ENCODE assay signal across 8 cellular contexts in the genomic region with DNA sequence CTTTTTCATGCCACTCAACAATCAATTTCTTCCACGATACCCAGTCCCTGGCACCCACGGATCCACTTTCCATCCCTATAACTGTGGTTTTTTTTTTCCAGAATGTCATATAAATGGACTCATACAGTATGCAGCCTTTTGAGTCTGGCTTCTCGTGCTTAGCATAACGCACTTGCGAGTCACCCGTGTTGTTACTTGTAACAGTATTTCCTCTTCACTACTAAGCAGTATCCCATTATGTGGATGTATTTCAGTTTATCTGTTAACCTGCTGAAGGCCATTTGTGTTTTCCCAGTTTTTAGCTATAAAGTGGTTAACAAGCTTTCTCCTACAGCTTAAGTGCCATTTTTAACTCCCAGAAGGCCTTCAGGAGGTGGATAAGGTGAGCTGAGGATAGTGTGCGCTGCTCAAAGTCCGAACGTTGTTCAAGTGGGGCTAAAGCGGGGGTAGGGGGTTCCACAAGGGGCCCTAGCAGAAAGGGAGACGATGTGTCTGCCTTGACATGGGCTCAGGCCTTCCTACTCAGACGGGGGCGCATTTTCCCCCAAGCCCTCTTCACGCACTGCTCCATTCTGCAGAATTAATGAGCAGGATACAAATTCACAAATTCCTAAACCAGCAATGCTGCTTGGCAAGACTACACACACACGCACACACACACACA. TPM values are rescaled to one million over a fixed set of nuclear protein-coding genes. Genes with fewer than 3 reads are reported as not detected.
DNase-seq lines count a peak whose midpoint lies in the region; ATAC-seq, FAIRE-seq and TF ChIP-seq lines count a peak whose summit lies in the region.

No MANE protein-coding gene starts in this region.

- peak overlapping the region; percentile 93 for H3K27ac Mint-ChIP-seq in CD4-positive, alpha-beta T cell
- peak overlapping the region; percentile 97 for H3K27ac Mint-ChIP-seq in GM23338
- peak overlapping the region; percentile 92 for H3K27ac Mint-ChIP-seq in MCF 10A (ENCODE audit: low read depth, unreplicated experiment)
- peak overlapping the region; percentile 100 for H3K27ac Mint-ChIP-seq in stimulated activated naive CD8-positive, alpha-beta T cell treated with anti-CD3 and anti-CD28 coated beads, Interleukin-15, Interleukin-2, amounts not matched to agents 100 ng/mL and 50 ng/mL, for 24 hours

- H3K36me3 Mint-ChIP-seq in CD4-positive, alpha-beta T cell (ENCODE audit: low read depth), result peaks cover 44% of the 10 kb centered on the region
- peaks cover 23% of the 10 kb centered on the region for H3K36me3 Mint-ChIP-seq in GM23338 (ENCODE audit: low read depth)
- H3K36me3 Mint-ChIP-seq in MCF 10A (ENCODE audit: insufficient read depth, unreplicated experiment), result peaks cover 30% of the 10 kb centered on the region
- peaks cover 30% of the 10 kb centered on the region for H3K36me3 Mint-ChIP-seq in stimulated activated naive CD8-positive, alpha-beta T cell treated with anti-CD3 and anti-CD28 coated beads, Interleukin-15, Interleukin-2, amounts not matched to agents 100 ng/mL and 50 ng/mL, for 24 hours (ENCODE audit: low read depth)

- intact Hi-C loops in CD4-positive, alpha-beta T cell (cut with DNase I, micrococcal nuclease), result loop anchor here in 1 of 2 experiments (5.0 kb wide), 1 partner anchor 585 kb away; no protein-coding TSS in a partner anchor
- intact Hi-C loops in MCF 10A (cut with micrococcal nuclease) (no loop called here), kidney (cut with DNase I) (no loop called here)

- H3K4me3 Mint-ChIP-seq in CD4-positive, alpha-beta T cell, result peak overlapping the region; percentile 95
- H3K4me3 Mint-ChIP-seq in GM23338 (peak overlapping the region; percentile 91), MCF 10A (ENCODE audit: unreplicated experiment) (peak overlapping the region; percentile 96)
- peak overlapping the region; percentile 99 for H3K4me3 Mint-ChIP-seq in stimulated activated naive CD8-positive, alpha-beta T cell treated with anti-CD3 and anti-CD28 coated beads, Interleukin-15, Interleukin-2, amounts not matched to agents 100 ng/mL and 50 ng/mL, for 24 hours

- peaks cover 45% of the 10 kb centered on the region for H3K4me1 ChIP-seq in GM23338 (ENCODE audit: insufficient read depth)
- peaks cover 14 to 16% of the 10 kb centered on the region in 2 donors for H3K4me1 ChIP-seq in kidney (ENCODE audit: control insufficient read depth in 1 of 2, insufficient read depth in 1 of 2, low read depth in 1 of 2, low read length in 2 of 2)

- no peak for TF ChIP-seq CTCF in CD4-positive, alpha-beta T cell (IDR thresholded peaks at IDR 0.05)
- TF ChIP-seq CTCF in GM23338 (conservative IDR thresholded peaks at IDR 0.05; ENCODE audit: low read depth in 2 of 2) (peak in 1 of 2 experiments; percentile 23; a peak in 2 of 4 replicates), MCF 10A (IDR thresholded peaks at IDR 0.05; ENCODE audit: unreplicated experiment) (no peak), kidney (IDR thresholded peaks at IDR 0.05; ENCODE audit: borderline replicate concordance, extremely low read depth, insufficient read depth) (no peak)

- H3F3A ChIP-seq in GM23338 (replicated peaks; ENCODE audit: low read depth), result peaks cover 12% of the 10 kb centered on the region; the same call in 1 of the 2 replicates

- CTCF ChIA-PET in CD4-positive, alpha-beta T cell (lab: Charles Lee), result interaction anchor here (0.9 kb wide), 1 partner anchor 19 kb away, joined by 3 read pairs; no protein-coding TSS in a partner anchor
- CTCF ChIA-PET in MCF 10A (lab: Yijun Ruan, JAX), result interaction anchor here (0.7 to 1.3 kb wide), 6 partner anchors 9 to 275 kb away, joined by 3 to 9 read pairs (median 5); no protein-coding TSS in a partner anchor

- peak overlapping the region; percentile 95 for H3K27ac ChIP-seq in CD4-positive, alpha-beta T cell (ENCODE audit: low read depth, low read length)
- peak overlapping the region; percentile 97 for H3K27ac ChIP-seq in GM23338 (ENCODE audit: low read depth)
- peak overlapping the region; percentile 96 to 98 for H3K27ac ChIP-seq in kidney (ENCODE audit: low read depth in 2 of 2, low read length in 2 of 2)

- peaks cover 24% of the 10 kb centered on the region for H4K20me1 ChIP-seq in GM23338 (replicated peaks; ENCODE audit: insufficient read depth)

- H3K9me3 ChIP-seq in CD4-positive, alpha-beta T cell (ENCODE audit: control insufficient read depth, low read length), result no peaks in the 10 kb centered on the region
- H3K9me3 ChIP-seq in kidney (ENCODE audit: control insufficient read depth in 1 of 2, low read length in 2 of 2), result no peaks in the 10 kb centered on the region

- H3K4me3 ChIP-seq in GM23338 (peak overlapping the region; percentile 83), kidney (ENCODE audit: low read length in 2 of 2) (peak overlapping the region; percentile 99)

- no peaks in the 10 kb centered on the region for H3K9me3 Mint-ChIP-seq in CD4-positive, alpha-beta T cell
- H3K9me3 Mint-ChIP-seq in GM23338 (no peaks in the 10 kb centered on the region; the same call in 2 of the 3 replicates), MCF 10A (ENCODE audit: unreplicated experiment) (no peaks in the 10 kb centered on the region)
- H3K9me3 Mint-ChIP-seq in stimulated activated naive CD8-positive, alpha-beta T cell treated with anti-CD3 and anti-CD28 coated beads, Interleukin-15, Interleukin-2, amounts not matched to agents 100 ng/mL and 50 ng/mL, for 24 hours, result no peaks in the 10 kb centered on the region

- H3K4me1 Mint-ChIP-seq in CD4-positive, alpha-beta T cell (ENCODE audit: low read depth), result peaks cover 89% of the 10 kb centered on the region
- peaks cover 70% of the 10 kb centered on the region for H3K4me1 Mint-ChIP-seq in GM23338
- H3K4me1 Mint-ChIP-seq in MCF 10A (ENCODE audit: insufficient read depth, unreplicated experiment), result peaks cover 42% of the 10 kb centered on the region
- peaks cover 87% of the 10 kb centered on the region for H3K4me1 Mint-ChIP-seq in stimulated activated naive CD8-positive, alpha-beta T cell treated with anti-CD3 and anti-CD28 coated beads, Interleukin-15, Interleukin-2, amounts not matched to agents 100 ng/mL and 50 ng/mL, for 24 hours (ENCODE audit: low read depth)

- TSS peak; percentile 72 for BruUV-seq in MCF 10A (replicated peaks; lab: Mats Ljungman, UMichigan)

- H3K27me3 Mint-ChIP-seq in CD4-positive, alpha-beta T cell, result no peaks in the 10 kb centered on the region
- H3K27me3 Mint-ChIP-seq in GM23338 (ENCODE audit: insufficient read depth, low read depth, poor library complexity) (peaks cover 14% of the 10 kb centered on the region), MCF 10A (ENCODE audit: insufficient read depth, unreplicated experiment) (no peaks in the 10 kb centered on the region)
- H3K27me3 Mint-ChIP-seq in stimulated activated naive CD8-positive, alpha-beta T cell treated with anti-CD3 and anti-CD28 coated beads, Interleukin-15, Interleukin-2, amounts not matched to agents 100 ng/mL and 50 ng/mL, for 24 hours, result no peaks in the 10 kb centered on the region

- H3K9ac ChIP-seq in kidney (ENCODE audit: low read length in 2 of 2), result peak overlapping the region; percentile 52 to 95

- peaks cover 76% of the 10 kb centered on the region for H3K79me2 ChIP-seq in GM23338 (replicated peaks; ENCODE audit: insufficient read depth)

- POLR2A ChIA-PET in CD4-positive, alpha-beta T cell (lab: Charles Lee), result interaction anchor here (0.6 to 5.2 kb wide), 9 partner anchors 8 to 387 kb away, joined by 3 to 53 read pairs (median 4); a partner anchor contains a TSS
- POLR2A ChIA-PET in MCF 10A (lab: Yijun Ruan, JAX), result interaction anchor here (0.6 to 8.6 kb wide), 16 partner anchors 8 to 484 kb away, joined by 3 to 161 read pairs (median 6); a partner anchor contains a TSS

- peak in 4 of 10 experiments; percentile 5 to 56 (median 20) for DNase-seq in CD4-positive, alpha-beta T cell
- DNase-seq in GM23338 (ENCODE audit: low spot score) (no peak), NCI-H82 treated with DMSO at 0.1 percent for 48 hours (lab: John Stamatoyannopoulos, UW; ENCODE audit: unreplicated experiment) (peak; percentile 28), MCF 10A (ENCODE audit: unreplicated experiment) (peak; percentile 42), kidney (no peak), NCI-H146 (lab: John Stamatoyannopoulos, UW) (no peak)

- H3K36me3 ChIP-seq in GM23338 (ENCODE audit: insufficient read depth), result peaks cover 1% of the 10 kb centered on the region; the same call in 1 of the 2 replicates
- H3K36me3 ChIP-seq in kidney (ENCODE audit: control insufficient read depth in 1 of 2, insufficient read depth in 2 of 2, low read length in 2 of 2), result peaks cover 0 to 2% of the 10 kb centered on the region in 2 donors

- ATAC-seq in CD4-positive, alpha-beta T cell (ENCODE audit: poor library complexity), result peak; percentile 2
- peak; percentile 6 for ATAC-seq in GM23338
- ATAC-seq in GM21723 (IDR thresholded peaks at IDR 0.05; ENCODE audit: unreplicated experiment), result no peak

- H2AFZ ChIP-seq in GM23338, result no peak overlapping the region

- no peaks in the 10 kb centered on the region for H3K9me2 ChIP-seq in GM23338 (ENCODE audit: insufficient read depth)

- no peak for FAIRE-seq in kidney (lab: Jason Lieb, UNC)

- peak overlapping the region; percentile 86 for H3K4me2 ChIP-seq in GM23338

- H3K27me3 ChIP-seq in CD4-positive, alpha-beta T cell (ENCODE audit: control insufficient read depth, insufficient read depth, low read length), result no peaks in the 10 kb centered on the region
- no peaks in the 10 kb centered on the region for H3K27me3 ChIP-seq in GM23338 (ENCODE audit: insufficient read depth)

TF ChIP-seq in GM23338, 12 proteins besides CTCF, POLR2A, EP300 and RAD21 (continues in another document):
- TF ChIP-seq CREB1 (CRISPR knock-in tag; IDR thresholded peaks at IDR 0.05; ENCODE audit: low read depth) (no peak), STAT1 (IDR thresholded peaks at IDR 0.05; ENCODE audit: unreplicated experiment) (no peak), ZNF331 (CRISPR knock-in tag; IDR thresholded peaks at IDR 0.05; ENCODE audit: low read depth) (no peak), JUNB (IDR thresholded peaks at IDR 0.05; ENCODE audit: unreplicated experiment) (no peak), POLR2AphosphoS5 (IDR thresholded peaks at IDR 0.05; ENCODE audit: low read depth) (no peak)

RNA-seq across cellular contexts. Expression of a gene that starts 0.8 kb away (rescaled TPM):
- total RNA-seq in CD4-positive, alpha-beta T cell, result 100 to 1,000 TPM; 206 to 210 TPM
- total RNA-seq in GM23338 (2014; rRNA removed; shearing (Covaris generic)), result 188 TPM in 2 replicates
- polyA plus RNA-seq in GM23338 (2016; fragmentation: Nextera tagmentation; extraction: Ambion mirVana) (80.0 and 96.4 TPM in 2 replicates), kidney (ENCODE audit: insufficient read depth, low read depth, low replicate concordance) (40.3 TPM)
- total RNA-seq in MCF 10A (2022) (168 and 196 TPM in 2 replicates), kidney (154 TPM)

RNA-seq across cellular contexts. Expression of a gene that starts 39.6 kb away (rescaled TPM):
- total RNA-seq in CD4-positive, alpha-beta T cell, result not detected
- total RNA-seq in GM23338 (2014; rRNA removed; shearing (Covaris generic)), result 3.6 and 5.3 TPM in 2 replicates
- polyA plus RNA-seq in GM23338 (2016; fragmentation: Nextera tagmentation; extraction: Ambion mirVana) (0.73 and 0.92 TPM in 2 replicates), kidney (ENCODE audit: insufficient read depth, low read depth, low replicate concordance) (not detected)
- total RNA-seq in MCF 10A (2022) (0.15 and 0.21 TPM in 2 replicates), kidney (0.60 TPM)

RNA-seq across cellular contexts. Expression of a gene that starts 48.8 kb away (rescaled TPM):
- total RNA-seq in CD4-positive, alpha-beta T cell, result 10 to 100 TPM; 78.7 to 82.3 TPM
- 27.3 and 33.0 TPM in 2 replicates for total RNA-seq in GM23338 (2014; rRNA removed; shearing (Covaris generic))
- 15.5 and 18.4 TPM in 2 replicates for polyA plus RNA-seq in GM23338 (2016; fragmentation: Nextera tagmentation; extraction: Ambion mirVana)
- total RNA-seq in MCF 10A (2022), result 103 and 111 TPM in 2 replicates
- total RNA-seq in kidney, result 77.6 TPM
- 72.3 TPM for polyA plus RNA-seq in kidney (ENCODE audit: insufficient read depth, low read depth, low replicate concordance)

Comparison
In these comparisons a context has a peak if more than half of its experiments do, and no peak if none do; other contexts are left out.
1. DNase-seq: peak in NCI-H82 treated with DMSO at 0.1 percent for 48 hours (single experiment) and MCF 10A (single experiment); none in GM23338 (single experiment), kidney (single experiment) and NCI-H146 (single experiment).
2. Peak in every context shown above with its lines, with median percentiles within 50 percentile points of each other: H3K27ac ChIP-seq, H3K27ac Mint-ChIP-seq and H3K4me3 Mint-ChIP-seq.